ENCODE assay signal across 8 cellular contexts in the genomic region with DNA sequence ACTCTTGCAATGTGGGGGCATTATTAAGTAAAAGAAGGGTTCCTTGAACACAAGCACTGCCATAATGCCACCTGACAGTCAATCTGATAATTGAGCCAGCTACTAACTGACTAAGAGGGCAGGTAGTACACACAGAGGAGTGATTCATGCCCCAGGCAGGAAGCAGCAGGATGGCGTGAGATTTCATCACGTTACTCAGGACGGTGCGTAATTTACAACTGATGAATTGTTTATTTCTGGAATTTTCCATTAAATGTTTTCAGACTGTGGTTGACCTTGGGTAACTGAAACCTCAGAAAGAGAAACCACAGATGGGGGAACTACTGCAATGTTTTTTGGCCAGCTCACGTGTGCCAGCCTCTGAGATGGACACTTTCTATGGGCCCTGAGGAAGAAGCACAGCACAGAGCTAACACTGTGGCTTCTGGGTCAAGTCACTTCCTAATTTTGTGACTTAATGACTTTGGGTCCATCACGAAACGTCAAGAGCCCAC. TPM values are rescaled to one million over a fixed set of nuclear protein-coding genes. Genes with fewer than 3 reads are reported as not detected.
A peak's percentile ranks its signal among the peaks of the same experiment; 100 is the strongest.
DNase-seq lines count a peak whose midpoint lies in the region; TF ChIP-seq lines count a peak whose summit lies in the region.

No MANE protein-coding gene starts in this region.

- H3K36me3 Mint-ChIP-seq in HFFc6 (ENCODE audit: low read depth), result peaks cover 13% of the 10 kb centered on the region

- peaks cover 2% of the 10 kb centered on the region for H3K9me3 Mint-ChIP-seq in HFFc6

- H3K4me3 Mint-ChIP-seq in HFFc6, result peak overlapping the region; percentile 67

- peak overlapping the region; percentile 91 for H3K27ac Mint-ChIP-seq in HFFc6

- H3K27me3 Mint-ChIP-seq in HFFc6 (ENCODE audit: insufficient read depth), result peaks cover 5% of the 10 kb centered on the region

- DNase-seq in GM04504 (ENCODE audit: low read depth) (peak; percentile 93), HFFc6 (peak; percentile 97), MV-4-11 (lab: John Stamatoyannopoulos, UW) (peak; percentile 100), glomerular visceral epithelial cell (ENCODE audit: extremely low spot score) (peak; percentile 91), 8988T (no peak), midbrain (lab: John Stamatoyannopoulos, UW) (no peak)
- DNase-seq in activated CD8-positive, alpha-beta memory T cell treated with anti-CD3 and anti-CD28 coated beads for 48 hours (ENCODE audit: low read depth in 2 of 3, low spot score in 2 of 3), result peak in 2 of 3 experiments; percentile 18 to 19
- peak; percentile 13 for DNase-seq in stimulated activated CD8-positive, alpha-beta memory T cell treated with anti-CD3 and anti-CD28 coated beads, Interleukin-12 subunit alpha, Interleukin-12 subunit beta, amount 100 ng/mL, for 4 hours (ENCODE audit: low read depth)

- peaks cover 49% of the 10 kb centered on the region for H3K4me1 Mint-ChIP-seq in HFFc6 (ENCODE audit: low read depth)

- no peak for TF ChIP-seq CTCF in HFFc6 (IDR thresholded peaks at IDR 0.05)

RNA-seq across cellular contexts. Expression of gene C17orf67, which starts 46.7 kb away (rescaled TPM):
- total RNA-seq in HFFc6 (2021; fragmentation: NEBNext Ultra II Directional; extraction: Animal tissue kit (Norgen Biotek cat#: 25700)), result 1 to 10 TPM; 1.5 to 2.3 (median 1.9) TPM

RNA-seq across cellular contexts. Expression of gene DGKE, which starts 46.9 kb away (rescaled TPM):
- total RNA-seq in HFFc6 (2021; fragmentation: NEBNext Ultra II Directional; extraction: Animal tissue kit (Norgen Biotek cat#: 25700)), result 1 to 10 TPM; 5.9 to 9.3 (median 7.6) TPM

Comparison
In these comparisons a context has a peak if more than half of its experiments do, and no peak if none do; other contexts are left out.
1. DNase-seq: peak in GM04504 (single experiment), HFFc6 (single experiment), MV-4-11 (single experiment), activated CD8-positive, alpha-beta memory T cell treated with anti-CD3 and anti-CD28 coated beads for 48 hours (2 of 3), glomerular visceral epithelial cell (single experiment) and stimulated activated CD8-positive, alpha-beta memory T cell treated with anti-CD3 and anti-CD28 coated beads, Interleukin-12 subunit alpha, Interleukin-12 subunit beta, amount 100 ng/mL, for 4 hours (single experiment); none in 8988T (single experiment) and midbrain (single experiment).